ENCODE assay signal across 9 cellular contexts in genomic region chr17:50903604-50904521, GRCh38. TPM values are rescaled to one million over a fixed set of nuclear protein-coding genes. Genes with fewer than 3 reads are reported as not detected.
DNase-seq lines count a peak whose midpoint lies in the region; ATAC-seq, FAIRE-seq and TF ChIP-seq lines count a peak whose summit lies in the region.
"Had no signal": no experiment of that assay in that cellular context is flagged by ENCODE, and none has a peak within 500 bp of the region (broad histone marks: within the 10 kb centered on the region; RNA-seq: fewer than 3 reads in every experiment).

No MANE protein-coding gene starts in this region.

- intact Hi-C loops in HepG2 (cut with micrococcal nuclease; ENCODE audit: unreplicated experiment), result loop anchor here (2.0 kb wide), 1 partner anchor 41 kb away; no protein-coding TSS in a partner anchor

- peak; percentile 37 for FAIRE-seq in HepG2 (lab: Jason Lieb, UNC)
- FAIRE-seq in urothelium cell line (lab: Jason Lieb, UNC), result peak; percentile 42
- FAIRE-seq: endothelial cell of umbilical vein had no signal

- peaks cover 54% of the 10 kb centered on the region for H3K4me1 Mint-ChIP-seq in activated naive CD8-positive, alpha-beta T cell treated with anti-CD3 and anti-CD28 coated beads, Interleukin-2, amount 50 U/mL, for 24 hours

- H3K36me3 Mint-ChIP-seq in activated naive CD8-positive, alpha-beta T cell treated with anti-CD3 and anti-CD28 coated beads, Interleukin-2, amount 50 U/mL, for 24 hours (ENCODE audit: low read depth), result no peaks in the 10 kb centered on the region

- H3K36me3 ChIP-seq in KOPT-K1 (ENCODE audit: insufficient read depth, low read length) (no peaks in the 10 kb centered on the region), HepG2 (replicated peaks in 1 of 2; ENCODE audit: control insufficient read depth in 1 of 2, insufficient read depth in 2 of 2, low read length in 2 of 2) (no peaks in the 10 kb centered on the region)

- H3K4me1 ChIP-seq in HepG2 (ENCODE audit: insufficient read depth, low read length), result peaks cover 93% of the 10 kb centered on the region

- no peaks in the 10 kb centered on the region for H3K9me3 ChIP-seq in KOPT-K1 (ENCODE audit: insufficient read depth, low read length, poor library complexity, severe bottlenecking)
- no peaks in the 10 kb centered on the region for H3K9me3 ChIP-seq in HepG2 (ENCODE audit: low read length)

- no peaks in the 10 kb centered on the region for H3K9me3 Mint-ChIP-seq in activated naive CD8-positive, alpha-beta T cell treated with anti-CD3 and anti-CD28 coated beads, Interleukin-2, amount 50 U/mL, for 24 hours

- peak overlapping the region; percentile 64 for H3K4me3 Mint-ChIP-seq in activated naive CD8-positive, alpha-beta T cell treated with anti-CD3 and anti-CD28 coated beads, Interleukin-2, amount 50 U/mL, for 24 hours

- no peaks in the 10 kb centered on the region for H3K79me2 ChIP-seq in HepG2 (ENCODE audit: insufficient read depth, low read length)

- 50% methylated on average over 10 of the region's 10 CpGs for WGBS in HepG2 (ENCODE audit: low lambda C conversion rate)

- no peak for TF ChIP-seq POLR2A in HepG2 (IDR thresholded peaks at IDR 0.05; ENCODE audit: insufficient read depth in 1 of 2, low read depth in 2 of 2, low read length in 2 of 2)

- no TSS peak for BruUV-seq in HepG2 (replicated peaks; lab: Mats Ljungman, UMichigan)

- no peak overlapping the region for H3K4me3 ChIP-seq in AG10803 (ENCODE audit: low read length)
- H3K4me3 ChIP-seq in HepG2 (replicated peaks in 1 of 3; ENCODE audit: insufficient read depth in 1 of 3, low read depth in 2 of 3, low read length in 3 of 3), result peak overlapping the region; percentile 48 to 76 (median 52)

- CTCF ChIA-PET in HepG2 (lab: Yijun Ruan, JAX; ENCODE audit: low intra/inter-chr PET ratio, low total read pairs), result no interaction called here

- peak overlapping the region; percentile 89 for H3K27ac ChIP-seq in KOPT-K1 (ENCODE audit: low read depth, low read length, poor library complexity, severe bottlenecking)
- H3K27ac ChIP-seq in HepG2 (ENCODE audit: extremely low read length, insufficient read depth, low read length), result peak overlapping the region; percentile 93

- DNase-seq in AG10803 (ENCODE audit: low read depth) (peak; percentile 31), HepG2 (ENCODE audit: low spot score) (no peak), urothelium cell line (ENCODE audit: low spot score) (no peak), cerebellar cortex (ENCODE audit: low spot score) (no peak), NCI-H345 treated with DMSO at 0.1 percent for 48 hours (lab: John Stamatoyannopoulos, UW; ENCODE audit: unreplicated experiment) (no peak)
- DNase-seq in activated naive CD8-positive, alpha-beta T cell treated with anti-CD3 and anti-CD28 coated beads, Interleukin-2, amount 50 U/mL, for 24 hours, result peak; percentile 52

- no peaks in the 10 kb centered on the region for H3K27me3 Mint-ChIP-seq in activated naive CD8-positive, alpha-beta T cell treated with anti-CD3 and anti-CD28 coated beads, Interleukin-2, amount 50 U/mL, for 24 hours

- POLR2A ChIA-PET in HepG2 (lab: Yijun Ruan, JAX), result interaction anchor here (0.6 to 9.1 kb wide), 19 partner anchors 11 to 373 kb away, joined by 3 to 336 read pairs (median 20); partner anchors contain the start of genes LUC7L3 and TOB1

- peak overlapping the region; percentile 93 for H3K4me2 ChIP-seq in HepG2 (ENCODE audit: low read depth, low read length)

- no peaks in the 10 kb centered on the region for H4K20me1 ChIP-seq in HepG2 (ENCODE audit: insufficient read depth, low read length)

- TF ChIP-seq EP300 in HepG2 (IDR thresholded peaks at IDR 0.05; ENCODE audit: low read depth in 2 of 2, low read length in 2 of 2) (no peak; a peak in 1 of 4 replicates), HepG2 (CRISPR knock-in tag; IDR thresholded peaks at IDR 0.05; ENCODE audit: borderline replicate concordance) (no peak)

- H3K9ac ChIP-seq in HepG2 (ENCODE audit: insufficient read depth, low read depth, low read length), result peak overlapping the region; percentile 80

- TF ChIP-seq RAD21 in HepG2 (CRISPR knock-in tag; IDR thresholded peaks at IDR 0.05), result no peak

- H3K27ac Mint-ChIP-seq in activated naive CD8-positive, alpha-beta T cell treated with anti-CD3 and anti-CD28 coated beads, Interleukin-2, amount 50 U/mL, for 24 hours, result peak overlapping the region; percentile 90

- TF ChIP-seq CTCF in AG10803 (conservative IDR thresholded peaks at IDR 0.05; ENCODE audit: low read length) (no peak), HepG2 (CRISPR knock-in tag; IDR thresholded peaks at IDR 0.05) (no peak)

- in situ Hi-C loops in HepG2 (cut with HindIII; ENCODE audit: extremely low pct_ligation_motif_present, low pct_unique_long_range_greater_than_20kb), result loop anchor here (5.0 kb wide), 1 partner anchor 38 kb away; no protein-coding TSS in a partner anchor

- H2AFZ ChIP-seq in HepG2 (ENCODE audit: low read length), result no peak overlapping the region

- peak; percentile 86 for ATAC-seq in activated naive CD8-positive, alpha-beta T cell treated with anti-CD3 and anti-CD28 coated beads, Interleukin-2, amount 50 U/mL, for 24 hours
- ATAC-seq in HepG2 (peak; percentile 2), GM19035 (IDR thresholded peaks at IDR 0.05; ENCODE audit: unreplicated experiment) (no peak)

- H3K27me3 ChIP-seq in HepG2 (ENCODE audit: control insufficient read depth in 1 of 2, insufficient read depth in 2 of 2, low read length in 2 of 2), result no peaks in the 10 kb centered on the region

TF ChIP-seq in HepG2, 621 proteins besides CTCF, POLR2A, EP300 and RAD21 (continues in another document):
- TF ChIP-seq ZNF276 (CRISPR knock-in tag; IDR thresholded peaks at IDR 0.05; ENCODE audit: low read depth) (no peak), ZKSCAN5 (CRISPR knock-in tag; IDR thresholded peaks at IDR 0.05) (no peak), ZBTB21 (CRISPR knock-in tag; IDR thresholded peaks at IDR 0.05) (no peak), RBAK (CRISPR knock-in tag; IDR thresholded peaks at IDR 0.05) (no peak), CEBPG (CRISPR knock-in tag; IDR thresholded peaks at IDR 0.05) (no peak), TP53 (CRISPR knock-in tag; conservative IDR thresholded peaks at IDR 0.05) (peak; percentile 58; the same call in 1 of the 2 replicates), ZNF441 (CRISPR knock-in tag; IDR thresholded peaks at IDR 0.05; ENCODE audit: borderline replicate concordance) (no peak), ZNF709 (CRISPR knock-in tag; IDR thresholded peaks at IDR 0.05) (peak; percentile 70; the same call in 1 of the 2 replicates), RARA (CRISPR knock-in tag; IDR thresholded peaks at IDR 0.05) (peak; percentile 48), ZNF205 (CRISPR knock-in tag; IDR thresholded peaks at IDR 0.05) (no peak), FOXJ3 (CRISPR knock-in tag; IDR thresholded peaks at IDR 0.05; ENCODE audit: borderline replicate concordance) (no peak), SRY (CRISPR knock-in tag; IDR thresholded peaks at IDR 0.05) (no peak), MAZ (IDR thresholded peaks at IDR 0.05; ENCODE audit: borderline replicate concordance, low read depth, low read length) (no peak), MAZ (CRISPR knock-in tag; IDR thresholded peaks at IDR 0.05; ENCODE audit: low read depth) (no peak), ZNF558 (CRISPR knock-in tag; IDR thresholded peaks at IDR 0.05; ENCODE audit: borderline replicate concordance) (no peak), ZNF576 (CRISPR knock-in tag; IDR thresholded peaks at IDR 0.05) (no peak), ZSCAN31 (CRISPR knock-in tag; IDR thresholded peaks at IDR 0.05; ENCODE audit: low read depth) (no peak)

RNA-seq across cellular contexts. Expression of gene TOB1, which starts 37.7 kb away (rescaled TPM):
- 19.4 and 21.9 TPM in 2 replicates for total RNA-seq in HepG2 (2016; rRNA removed; fragmentation: Illumina TruSeq; extraction: Trizol)
- 4.8 and 6.1 TPM in 2 replicates for total RNA-seq in HepG2 (2016; cell fraction: cytosol; rRNA removed; fragmentation: Illumina TruSeq; extraction: Trizol; ENCODE audit: low read depth)
- total RNA-seq in HepG2 (2016; cell fraction: insoluble cytoplasmic fraction; rRNA removed; fragmentation: Illumina TruSeq; extraction: Trizol), result 15.4 and 18.3 TPM in 2 replicates
- 17.3 and 20.5 TPM in 2 replicates for total RNA-seq in HepG2 (2016; cell fraction: membrane; rRNA removed; fragmentation: Illumina TruSeq; extraction: Trizol)
- total RNA-seq in HepG2 (2016; cell fraction: nucleus; rRNA removed; fragmentation: Illumina TruSeq; extraction: Trizol), result 32.5 and 39.5 TPM in 2 replicates
- 52.5 and 57.7 TPM in 2 replicates for polyA plus RNA-seq in HepG2 (2011; rRNA removed)
- polyA plus RNA-seq in HepG2 (2011; cell fraction: cytosol; rRNA removed), result 34.6 and 53.8 TPM in 2 replicates
- 22.7 and 27.8 TPM in 2 replicates for polyA plus RNA-seq in HepG2 (2011; cell fraction: nucleus; rRNA removed)
- polyA plus RNA-seq in HepG2 (2012), result 77.1 and 86.3 TPM in 2 replicates
- 11.4 and 11.5 TPM in 2 replicates for polyA plus RNA-seq in HepG2 (2016; cell fraction: cytosol; fragmentation: Illumina TruSeq; extraction: Trizol; ENCODE audit: low read depth)
- 38.0 and 41.3 TPM in 2 replicates for polyA plus RNA-seq in HepG2 (2016; cell fraction: insoluble cytoplasmic fraction; fragmentation: Illumina TruSeq; extraction: Trizol; ENCODE audit: low read depth)
- polyA plus RNA-seq in HepG2 (2016; cell fraction: membrane; fragmentation: Illumina TruSeq; extraction: Trizol; ENCODE audit: low read depth), result 23.3 and 26.8 TPM in 2 replicates
- polyA plus RNA-seq in HepG2 (2016; cell fraction: nucleus; fragmentation: Illumina TruSeq; extraction: Trizol; ENCODE audit: insufficient read depth, low read depth), result 96.0 and 102 TPM in 2 replicates
- polyA minus RNA-seq in HepG2 (2011; rRNA and poly(A)+ RNA removed; ENCODE audit: low replicate concordance), result 82.9 and 106 TPM in 2 replicates
- polyA minus RNA-seq in HepG2 (2011; cell fraction: cytosol; rRNA and poly(A)+ RNA removed), result 53.5 and 57.1 TPM in 2 replicates
- 28.7 and 29.6 TPM in 2 replicates for polyA minus RNA-seq in HepG2 (2011; cell fraction: nucleus; rRNA and poly(A)+ RNA removed)

Comparison
In these comparisons a context has a peak if more than half of its experiments do, and no peak if none do; other contexts are left out.
1. DNase-seq: peak in AG10803 (single experiment) and activated naive CD8-positive, alpha-beta T cell treated with anti-CD3 and anti-CD28 coated beads, Interleukin-2, amount 50 U/mL, for 24 hours (single experiment); none in HepG2 (single experiment), urothelium cell line (single experiment), cerebellar cortex (single experiment) and NCI-H345 treated with DMSO at 0.1 percent for 48 hours (single experiment).